Comparison of ENCODE assay signal across 36 cellular contexts in the genomic region with DNA sequence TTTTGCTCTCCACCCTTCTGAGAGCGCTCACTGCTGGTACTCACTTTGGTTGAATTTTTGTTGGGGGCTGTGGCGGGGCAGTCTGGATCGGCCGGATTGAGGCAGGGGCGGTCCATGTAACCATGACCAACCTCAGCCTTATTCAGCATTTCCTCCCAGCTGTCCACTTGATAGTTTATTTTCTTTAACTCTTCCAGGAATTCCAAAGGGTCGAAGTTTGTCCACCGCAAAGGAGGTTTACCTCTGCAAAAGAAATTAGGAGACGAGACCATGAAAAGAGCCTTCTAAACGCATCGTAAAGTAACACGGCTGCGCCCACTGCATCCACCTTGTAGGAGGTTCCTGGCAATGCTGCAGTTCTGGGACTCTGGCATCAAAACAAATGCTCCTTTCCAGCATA.
"Had no signal": no experiment of that assay in that cellular context is flagged by ENCODE, and none has a peak within 500 bp of the region (broad histone marks: within the 10 kb centered on the region; RNA-seq: fewer than 3 reads in every experiment).

No MANE protein-coding gene starts in this region.

- H3K27ac ChIP-seq: ascending aorta, brain microvascular endothelial cell, Peyer's patch, WERI-Rb-1 had no signal

- H3K36me3 Mint-ChIP-seq: IgD-negative memory B cell had no signal

- H3K4me1 ChIP-seq: ascending aorta, Peyer's patch had no signal

- H3K4me3 Mint-ChIP-seq: activated CD4-positive, alpha-beta T cell treated with anti-CD3 and anti-CD28 coated beads for 36 hours; activated CD4-positive, alpha-beta T cell treated with anti-CD3 and anti-CD28 coated beads, Interleukin-2, amount 10 ng/mL, durations not matched to agents 7 days and 5 days; activated CD8-positive, alpha-beta T cell treated with anti-CD3 and anti-CD28 coated beads, Interleukin-2, amount 10 ng/mL, durations not matched to agents 7 days and 5 days; activated naive CD4-positive, alpha-beta T cell treated with anti-CD3 and anti-CD28 coated beads, Interleukin-2, amount 50 U/mL, for 24 hours; activated naive CD8-positive, alpha-beta T cell treated with anti-CD3 and anti-CD28 coated beads, Interleukin-2, amount 10 ng/mL, durations not matched to agents 7 days and 5 days; activated T-cell treated with anti-CD3 and anti-CD28 coated beads, Interleukin-2, amount 50 U/mL, for 24 hours; IgD-negative memory B cell had no signal

- H3K4me1 Mint-ChIP-seq: activated CD4-positive, alpha-beta T cell treated with anti-CD3 and anti-CD28 coated beads for 36 hours; IgD-negative memory B cell had no signal

- H3K36me3 ChIP-seq: brain microvascular endothelial cell, MG63 had no signal

- H3K27me3 Mint-ChIP-seq: activated CD4-positive, alpha-beta T cell treated with anti-CD3 and anti-CD28 coated beads for 36 hours; activated naive CD4-positive, alpha-beta T cell treated with anti-CD3 and anti-CD28 coated beads, Interleukin-2, amount 50 U/mL, for 24 hours; activated T-cell treated with anti-CD3 and anti-CD28 coated beads, Interleukin-2, amount 50 U/mL, for 24 hours; IgD-negative memory B cell had no signal

- H3K9me3 ChIP-seq: ascending aorta, MG63, Peyer's patch had no signal

- H3K4me3 ChIP-seq: ascending aorta, MG63, Peyer's patch had no signal

- DNase-seq: activated CD4-positive, alpha-beta T cell treated with anti-CD3 and anti-CD28 coated beads for 36 hours; activated CD4-positive, alpha-beta T cell treated with anti-CD3 and anti-CD28 coated beads, Interleukin-2, amount 10 ng/mL, durations not matched to agents 7 days and 5 days; activated CD4-positive, alpha-beta T cell treated with anti-CD3 and anti-CD28 coated beads, Interleukin-2, amount 50 U/mL, for 48 hours; activated gamma-delta T cell; activated naive CD4-positive, alpha-beta T cell treated with Interleukin-2 at 50 U/mL for 16 hours; activated naive CD8-positive, alpha-beta T cell treated with anti-CD3 and anti-CD28 coated beads, Interleukin-2, amount 10 ng/mL, durations not matched to agents 7 days and 5 days; activated T-cell treated with anti-CD3 and anti-CD28 coated beads, Interleukin-2, amount 50 U/mL, for 24 hours; amygdala; brain microvascular endothelial cell; Karpas-422; KBM-7; MG63; NCI-H1048; NCI-H1105 treated with DMSO at 0.1 percent for 48 hours; NCI-H1436; NCI-H1694; NCI-H1930; NCI-H2081 treated with DMSO at 0.1 percent for 48 hours; NCI-H226; NCI-H510A; NCI-H526; NCI-H748 treated with DMSO at 0.1 percent for 48 hours; NK-92 treated with Interleukin-12 subunit alpha and Interleukin-12 subunit beta, amount 100 ng/mL, for 24 hours; PC-3; Peyer's patch; RPMI8226; SHP77 treated with DMSO at 0.1 percent for 48 hours; T-helper 1 cell; T1000; WERI-Rb-1 had no signal

- H3K27ac Mint-ChIP-seq: activated CD4-positive, alpha-beta T cell treated with anti-CD3 and anti-CD28 coated beads for 36 hours; activated CD4-positive, alpha-beta T cell treated with anti-CD3 and anti-CD28 coated beads, Interleukin-2, amount 10 ng/mL, durations not matched to agents 7 days and 5 days; activated CD8-positive, alpha-beta T cell treated with anti-CD3 and anti-CD28 coated beads, Interleukin-2, amount 10 ng/mL, durations not matched to agents 7 days and 5 days; activated naive CD4-positive, alpha-beta T cell treated with anti-CD3 and anti-CD28 coated beads, Interleukin-2, amount 50 U/mL, for 24 hours; activated naive CD8-positive, alpha-beta T cell treated with anti-CD3 and anti-CD28 coated beads, Interleukin-2, amount 10 ng/mL, durations not matched to agents 7 days and 5 days; activated T-cell treated with anti-CD3 and anti-CD28 coated beads, Interleukin-2, amount 50 U/mL, for 24 hours; activated T-helper 2 cell treated with anti-CD3 and anti-CD28 coated beads, Interferon-gamma antibody, Interleukin-2, Interleukin-4, amounts not matched to agents 10 μg/mL and 5 μg/mL and 100 μg/mL, durations not matched to agents 14 hours and 24 hours and 36 hours had no signal

- ATAC-seq: activated CD4-positive, alpha-beta T cell treated with anti-CD3 and anti-CD28 coated beads for 36 hours; PC-3; SK-N-SH treated with all-trans-retinoic acid at 6 μM for 48 hours had no signal

- H3K9me3 Mint-ChIP-seq: activated CD4-positive, alpha-beta T cell treated with anti-CD3 and anti-CD28 coated beads, Interleukin-2, amount 10 ng/mL, durations not matched to agents 7 days and 5 days; activated naive CD4-positive, alpha-beta T cell treated with anti-CD3 and anti-CD28 coated beads, Interleukin-2, amount 50 U/mL, for 24 hours; activated naive CD8-positive, alpha-beta T cell treated with anti-CD3 and anti-CD28 coated beads, Interleukin-2, amount 10 ng/mL, durations not matched to agents 7 days and 5 days; activated T-cell treated with anti-CD3 and anti-CD28 coated beads, Interleukin-2, amount 50 U/mL, for 24 hours; activated T-helper 2 cell treated with anti-CD3 and anti-CD28 coated beads, Interferon-gamma antibody, Interleukin-2, Interleukin-4, amounts not matched to agents 10 μg/mL and 5 μg/mL and 100 μg/mL, durations not matched to agents 14 hours and 24 hours and 36 hours; IgD-negative memory B cell had no signal

- H3K27me3 ChIP-seq: ascending aorta, brain microvascular endothelial cell, MG63, Peyer's patch had no signal
